ENCODE assay signal across 2 cellular contexts in the genomic region with DNA sequence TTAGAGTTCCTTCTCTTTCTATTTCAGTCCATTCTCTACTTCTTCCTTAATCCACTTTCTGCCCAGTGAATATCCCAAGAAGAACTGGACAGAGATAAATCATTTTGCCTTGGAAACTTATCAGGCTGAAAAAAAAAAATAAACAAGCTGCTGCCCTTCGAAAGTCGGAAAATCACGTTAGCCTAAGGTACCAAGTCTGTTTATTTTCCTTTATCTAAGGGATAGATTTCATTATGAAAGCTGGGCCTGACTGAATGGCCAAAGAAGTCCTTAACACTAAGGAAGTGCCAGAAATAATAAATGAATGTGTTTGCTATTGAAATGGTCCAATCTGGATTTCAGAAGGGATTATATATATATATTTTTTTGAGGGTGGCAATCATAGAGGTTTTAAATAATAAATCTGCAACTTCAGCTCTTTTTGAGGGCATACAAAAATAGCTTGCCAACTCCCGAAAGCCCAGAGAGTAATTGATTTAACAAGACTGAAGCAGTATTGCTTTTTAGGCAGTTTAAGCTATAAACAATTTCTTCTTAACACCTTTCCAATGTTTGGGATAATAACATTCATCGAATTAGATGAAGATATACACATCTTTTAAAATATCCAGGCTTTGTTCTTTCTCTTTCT.
TF ChIP-seq lines count a peak whose summit lies in the region.

No MANE protein-coding gene starts in this region.

TF ChIP-seq in IMR-90, 13 proteins besides CTCF, POLR2A, EP300 and RAD21:
- TF ChIP-seq MAZ (IDR thresholded peaks at IDR 0.05; ENCODE audit: borderline replicate concordance, low read depth, low read length) (no peak), MAFK (IDR thresholded peaks at IDR 0.05; ENCODE audit: low read depth, low read length) (peak; percentile 81), NFE2L2 (IDR thresholded peaks at IDR 0.05; ENCODE audit: low read depth, low read length) (no peak), CEBPB (IDR thresholded peaks at IDR 0.05; ENCODE audit: low read depth, low read length) (no peak)

TF ChIP-seq in HepG2, 621 proteins besides CTCF, POLR2A, EP300 and RAD21 (continued from another document):
- TF ChIP-seq YEATS2 (CRISPR knock-in tag; IDR thresholded peaks at IDR 0.05; ENCODE audit: borderline replicate concordance) = no peak
- peak; percentile 68 for TF ChIP-seq MAFF (IDR thresholded peaks at IDR 0.05; ENCODE audit: low read depth, low read length)
- no peak for TF ChIP-seq CC2D1A (CRISPR knock-in tag; IDR thresholded peaks at IDR 0.05)
